Comparison of ENCODE assay signal across 8 cellular contexts in the genomic region with DNA sequence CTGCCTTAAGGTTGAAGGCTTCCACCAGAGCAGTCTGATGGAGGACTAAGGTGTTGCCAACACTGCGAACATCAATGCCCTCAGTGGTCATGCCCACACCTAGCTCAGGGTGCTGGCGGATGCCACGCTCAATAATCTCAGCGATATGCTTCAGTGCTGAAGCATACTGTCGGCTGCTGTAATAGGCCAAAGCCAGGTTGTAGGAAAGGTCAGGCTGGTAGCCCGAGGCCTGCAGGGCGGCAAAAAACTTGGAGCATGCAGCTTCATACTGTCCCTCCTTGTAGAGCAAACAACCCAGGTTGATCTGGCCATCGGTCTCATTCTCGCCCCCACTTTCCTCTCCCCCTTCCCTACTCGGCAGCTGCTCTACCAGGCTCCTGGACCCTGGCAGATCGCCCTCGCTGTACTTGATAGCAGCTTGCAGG.
DNase-seq lines count a peak whose midpoint lies in the region; ATAC-seq and TF ChIP-seq lines count a peak whose summit lies in the region.

No MANE protein-coding gene starts in this region.

- peak overlapping the region; percentile 95 to 100 for H3K27ac Mint-ChIP-seq in activated naive CD4-positive, alpha-beta T cell treated with anti-CD3 and anti-CD28 coated beads, Interleukin-2, amount 50 U/mL, for 72 hours

- no peaks in the 10 kb centered on the region for H3K9me3 ChIP-seq in right cardiac atrium (ENCODE audit: control insufficient read depth, low read length)

- no peaks in the 10 kb centered on the region for H3K27me3 ChIP-seq in right cardiac atrium (ENCODE audit: control insufficient read depth, insufficient read depth)

- ATAC-seq in activated naive CD4-positive, alpha-beta T cell treated with anti-CD3 and anti-CD28 coated beads, Interleukin-2, amount 50 U/mL, for 72 hours: no peak
- no peak for ATAC-seq in right cardiac atrium
- no peak for ATAC-seq in sciatic nerve
- ATAC-seq in GM19023 (IDR thresholded peaks at IDR 0.05; ENCODE audit: unreplicated experiment): no peak

- TF ChIP-seq CTCF in AG10803 (conservative IDR thresholded peaks at IDR 0.05; ENCODE audit: low read length) (no peak), HFF-Myc (IDR thresholded peaks at IDR 0.05; ENCODE audit: low read depth, low read length, missing control alignments) (no peak), GM13976 (IDR thresholded peaks at IDR 0.05; ENCODE audit: borderline replicate concordance, control extremely low read depth, extremely low read depth, insufficient read depth, missing control alignments) (no peak)

- H3K36me3 Mint-ChIP-seq in activated naive CD4-positive, alpha-beta T cell treated with anti-CD3 and anti-CD28 coated beads, Interleukin-2, amount 50 U/mL, for 72 hours: peaks cover 6 to 10% of the 10 kb centered on the region in 2 donors

- intact Hi-C loops in right cardiac atrium (cut with DNase I) (no loop called here), sciatic nerve (cut with DNase I) (no loop called here)

- H3K9me3 Mint-ChIP-seq in activated naive CD4-positive, alpha-beta T cell treated with anti-CD3 and anti-CD28 coated beads, Interleukin-2, amount 50 U/mL, for 72 hours: no peaks in the 10 kb centered on the region

- DNase-seq in AG10803 (ENCODE audit: low read depth) (no peak), HFF-Myc (ENCODE audit: extremely low read depth, low read depth) (no peak), right cardiac atrium (peak; percentile 35 to 79 (median 78)), sciatic nerve (ENCODE audit: low spot score) (peak; percentile 63), RKO (ENCODE audit: low spot score) (no peak), GM13976 (ENCODE audit: low spot score) (no peak)
- DNase-seq in activated naive CD4-positive, alpha-beta T cell treated with anti-CD3 and anti-CD28 coated beads, Interleukin-2, amount 50 U/mL, for 72 hours (ENCODE audit: low spot score in 2 of 2): no peak

- H3K4me3 ChIP-seq in AG10803 (ENCODE audit: low read length) (peak overlapping the region; percentile 89), HFF-Myc (replicated peaks; ENCODE audit: low read depth, low read length) (peak overlapping the region; percentile 68), right cardiac atrium (ENCODE audit: low read length) (peak overlapping the region; percentile 81)

- in situ Hi-C loops in GM13976 (cut with MboI; ENCODE audit: low sequenced_read_pairs, unreplicated experiment): no loop called here

- H3K4me1 ChIP-seq in right cardiac atrium (ENCODE audit: control insufficient read depth, insufficient read depth, low read length): peaks cover 3% of the 10 kb centered on the region

- 62% methylated on average over 12 of the region's 12 CpGs for WGBS in right cardiac atrium

- peak overlapping the region; percentile 10 for H3K27ac ChIP-seq in right cardiac atrium (ENCODE audit: low read length)

Comparison
In these comparisons a context has a peak if more than half of its experiments do, and no peak if none do; other contexts are left out.
1. DNase-seq: peak in right cardiac atrium (3 of 3) and sciatic nerve (single experiment); none in AG10803 (single experiment), HFF-Myc (single experiment), activated naive CD4-positive, alpha-beta T cell treated with anti-CD3 and anti-CD28 coated beads, Interleukin-2, amount 50 U/mL, for 72 hours (0 of 2), RKO (single experiment) and GM13976 (single experiment).
2. Peak in every context shown above with its lines, with median percentiles within 50 percentile points of each other: H3K4me3 ChIP-seq.